19 cellular contexts compared by ENCODE assay signal in the genomic region with DNA sequence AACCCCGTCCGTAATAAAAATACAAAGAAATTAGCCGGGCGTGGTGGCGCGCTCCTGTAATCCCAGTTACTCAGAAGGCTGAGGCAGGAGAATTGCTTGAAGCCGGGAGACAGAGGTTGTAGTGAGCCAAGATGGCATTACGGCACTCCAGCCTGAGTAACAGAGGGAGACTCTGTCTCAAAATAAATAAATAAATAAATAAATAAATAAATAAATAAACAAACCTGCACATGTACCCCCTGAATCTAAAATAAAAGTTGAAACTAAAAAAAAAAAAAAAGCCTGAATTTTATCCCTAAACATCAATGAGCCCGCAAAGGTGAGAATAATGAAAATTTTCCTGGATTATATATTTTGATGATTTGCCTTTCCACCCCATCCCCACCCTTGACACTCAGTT.
"Had no signal": no experiment of that assay in that cellular context is flagged by ENCODE, and none has a peak within 500 bp of the region (broad histone marks: within the 10 kb centered on the region; RNA-seq: fewer than 3 reads in every experiment).

No MANE protein-coding gene starts in this region.

- FAIRE-seq: RCC 7860 had no signal

- DNase-seq: KBM-7; MV-4-11; NCI-H1048; NCI-H1105; NCI-H1417; NCI-H1436 treated with DMSO at 0.1 percent for 48 hours; NCI-H1694; NCI-H187 treated with DMSO at 0.1 percent for 48 hours; NCI-H2171 treated with DMSO at 0.1 percent for 48 hours; NCI-H446 treated with DMSO at 0.1 percent for 48 hours; NCI-H510A treated with DMSO at 0.1 percent for 48 hours; NCI-H82; NK-92 treated with Interleukin-12 subunit alpha and Interleukin-12 subunit beta, amount 100 ng/mL, for 24 hours; Right ventricle myocardium superior; RPMI8226; SIG-M5 had no signal

- H3K27me3 ChIP-seq: SJSA1 had no signal

- H3K27ac ChIP-seq: SJSA1, SK-N-MC had no signal

- H3K9me3 ChIP-seq: SJSA1 had no signal

- H3K4me3 ChIP-seq: SJSA1, SK-N-MC had no signal
